ENCODE assay signal across 8 cellular contexts in the genomic region with DNA sequence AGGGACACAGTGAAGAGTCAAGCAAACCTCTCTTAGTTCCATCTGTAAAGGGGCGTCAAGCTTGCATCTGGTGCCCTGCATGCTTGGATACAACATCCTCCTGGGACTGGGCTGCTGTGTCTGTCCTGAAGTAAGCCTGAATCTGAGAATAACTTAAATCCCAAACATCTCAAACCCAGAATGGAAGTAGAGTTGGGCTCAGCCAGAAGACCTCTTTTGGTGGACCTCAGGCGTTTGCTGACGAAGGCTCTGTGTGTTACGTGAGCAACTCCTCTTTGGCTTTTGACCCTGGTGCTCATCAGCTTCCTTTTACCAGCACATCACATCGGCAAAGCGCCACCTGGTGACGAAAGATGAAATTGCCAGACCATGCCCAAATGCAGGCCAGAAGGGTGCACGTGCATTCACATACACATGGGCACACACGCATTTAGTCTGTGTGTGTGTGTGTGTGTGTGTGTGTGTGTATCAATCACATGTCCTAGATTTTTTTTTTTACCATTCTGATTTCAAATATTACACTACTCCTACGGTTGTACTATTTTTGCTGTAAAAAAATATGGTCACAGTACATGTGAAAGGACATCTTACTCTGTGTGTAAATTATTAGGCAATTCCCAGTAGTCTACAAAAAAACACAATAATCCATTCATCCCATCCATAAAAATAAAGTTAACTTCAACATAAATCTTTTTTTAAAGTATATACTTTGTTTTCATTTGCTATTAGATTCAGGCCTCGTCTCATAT. TPM values are rescaled to one million over a fixed set of nuclear protein-coding genes. Genes with fewer than 3 reads are reported as not detected.
DNase-seq lines count a peak whose midpoint lies in the region; ATAC-seq and TF ChIP-seq lines count a peak whose summit lies in the region.

No MANE protein-coding gene starts in this region.

- intact Hi-C loops in transverse colon (cut with DNase I; ENCODE audit: low total_unique reads), result loop anchor here (5.0 kb wide), 1 partner anchor 90 kb away; no protein-coding TSS in a partner anchor

- H3K4me3 ChIP-seq in SK-N-MC (no peak overlapping the region), parathyroid adenoma (ENCODE audit: low read depth, low read length) (no peak overlapping the region), transverse colon (no peak overlapping the region)

- no peak overlapping the region for H3K4me2 ChIP-seq in parathyroid adenoma (ENCODE audit: low read length)

- no peaks in the 10 kb centered on the region for H3K79me2 ChIP-seq in parathyroid adenoma

- peaks cover 10% of the 10 kb centered on the region for H3K4me1 ChIP-seq in parathyroid adenoma
- peaks cover 0 to 7% (median 3%) of the 10 kb centered on the region in 4 donors for H3K4me1 ChIP-seq in transverse colon

- DNase-seq in CD1c-positive myeloid dendritic cell (ENCODE audit: extremely low spot score) (peak; percentile 95), NCI-H1417 (lab: John Stamatoyannopoulos, UW) (peak; percentile 79 to 92 (median 80)), SK-N-MC (ENCODE audit: low read depth, low spot score) (peak; percentile 79), globus pallidus (ENCODE audit: low spot score) (peak; percentile 83), transverse colon (peak; percentile 93)
- peak; percentile 96 for DNase-seq in activated naive CD4-positive, alpha-beta T cell treated with Interleukin-2 at 50 U/mL for 16 hours

- WGBS in transverse colon (ENCODE audit: low coverage in 1 of 2), 2 donors, result 15 to 50% methylated on average over 2 to 11 of the region's 11 CpGs

- peak; percentile 87 for TF ChIP-seq CTCF in parathyroid adenoma (IDR thresholded peaks at IDR 0.05)
- TF ChIP-seq CTCF in transverse colon (IDR thresholded peaks at IDR 0.05), result peak; percentile 78 to 92 (median 88)

- peak; percentile 66 for ATAC-seq in GM21737 (IDR thresholded peaks at IDR 0.05; ENCODE audit: unreplicated experiment)

- no peaks in the 10 kb centered on the region for H3K9me3 ChIP-seq in SK-N-MC (ENCODE audit: low read depth, low read length)
- H3K9me3 ChIP-seq in parathyroid adenoma (ENCODE audit: control insufficient read depth, low read length), result no peaks in the 10 kb centered on the region
- no peaks in the 10 kb centered on the region for H3K9me3 ChIP-seq in transverse colon

- H2AFZ ChIP-seq in parathyroid adenoma, result peak overlapping the region; percentile 6

- no peak for TF ChIP-seq EP300 in transverse colon (IDR thresholded peaks at IDR 0.05; ENCODE audit: low read depth)

- in situ Hi-C loops in transverse colon (cut with MboI; ENCODE audit: low pct_ligation_motif_present in 1 of 4, low pct_unique_long_range_greater_than_20kb in 1 of 4, low sequenced_read_pairs in 3 of 4), result loop anchor here in 3 of 4 donors (10.0 to 25.0 kb wide), 3 partner anchors 57 to 270 kb away; partner anchors contain the start of gene MRPL38 (in 1 of the 3)

- H3K36me3 ChIP-seq in SK-N-MC (ENCODE audit: insufficient read depth, low read length) (no peaks in the 10 kb centered on the region), parathyroid adenoma (ENCODE audit: control insufficient read depth, insufficient read depth, low read length) (no peaks in the 10 kb centered on the region), transverse colon (no peaks in the 10 kb centered on the region)

- no peaks in the 10 kb centered on the region for H3K27me3 ChIP-seq in parathyroid adenoma (ENCODE audit: control insufficient read depth, insufficient read depth, low read length)
- no peaks in the 10 kb centered on the region for H3K27me3 ChIP-seq in transverse colon

- no peak overlapping the region for H3K27ac ChIP-seq in SK-N-MC
- no peak overlapping the region for H3K27ac ChIP-seq in parathyroid adenoma
- H3K27ac ChIP-seq in transverse colon, result no peak overlapping the region

- no peak for TF ChIP-seq POLR2A in transverse colon (IDR thresholded peaks at IDR 0.05)

- H3K9ac ChIP-seq in SK-N-MC (ENCODE audit: insufficient read length), result no peak overlapping the region
- H3K9ac ChIP-seq in parathyroid adenoma, result no peak overlapping the region

RNA-seq across cellular contexts. Expression of gene FOXJ1, which starts 41.1 kb away (rescaled TPM):
- total RNA-seq in transverse colon, result 1 to 10 TPM in 2 of 4 donors, under 1 TPM in 1, not detected in 1; 0.82 to 7.4 (median 1.9) TPM

RNA-seq across cellular contexts. Expression of gene RNF157, which starts 58.1 kb away (rescaled TPM):
- 100 to 1,000 TPM in 1 of 4 donors, 10 to 100 TPM in 3; 32.5 to 164 (median 54.8) TPM for total RNA-seq in transverse colon
